18 cellular contexts compared by ENCODE assay signal in the genomic region with DNA sequence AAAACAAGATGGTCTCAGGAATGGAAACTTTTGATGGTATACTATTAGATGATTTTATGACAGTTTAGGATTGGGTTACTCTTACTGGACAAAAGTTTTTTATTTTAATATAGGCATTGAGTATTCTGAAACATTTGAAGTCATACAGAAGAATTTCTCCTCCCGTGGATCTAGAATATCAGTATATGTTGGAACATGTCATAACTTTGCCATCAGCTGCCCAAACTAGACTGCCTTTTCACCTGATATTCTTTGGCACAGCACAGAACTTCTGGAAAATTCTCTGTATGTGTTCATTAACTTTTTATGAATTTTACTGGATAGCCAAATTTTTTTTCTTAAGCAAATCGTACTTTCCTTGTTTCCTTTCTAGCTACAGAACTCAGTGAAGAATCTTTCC.
DNase-seq lines count a peak whose midpoint lies in the region; ATAC-seq and TF ChIP-seq lines count a peak whose summit lies in the region.
"Had no signal": no experiment of that assay in that cellular context is flagged by ENCODE, and none has a peak within 500 bp of the region (broad histone marks: within the 10 kb centered on the region; RNA-seq: fewer than 3 reads in every experiment).

No MANE protein-coding gene starts in this region.

- in situ Hi-C loops in mammary epithelial cell (cut with MboI; ENCODE audit: low sequenced_read_pairs in 2 of 2), result no loop called here

- CTCF ChIA-PET in mammary epithelial cell (lab: Charles Lee; ENCODE audit: low non-redundant PET), result no interaction called here
- CTCF ChIA-PET in OCI-LY7 (lab: Charles Lee; ENCODE audit: unreplicated experiment), result no interaction called here

- H3K27me3 ChIP-seq in mammary epithelial cell (ENCODE audit: insufficient read depth, low read length), result no peaks in the 10 kb centered on the region
- no peaks in the 10 kb centered on the region for H3K27me3 ChIP-seq in breast epithelium
- H3K27me3 ChIP-seq: BE2C, BLaER1 had no signal

- dilution Hi-C loops in mammary epithelial cell (cut with HindIII; ENCODE audit: low sequenced_read_pairs), result no loop called here

- H3K9me3 ChIP-seq in mammary epithelial cell (replicated peaks; ENCODE audit: insufficient read depth, low read length), result no peaks in the 10 kb centered on the region
- H3K9me3 ChIP-seq in breast epithelium, result no peaks in the 10 kb centered on the region
- no peaks in the 10 kb centered on the region for H3K9me3 ChIP-seq in OCI-LY7 (ENCODE audit: low read length)
- H3K9me3 ChIP-seq: BE2C, BLaER1, Caco-2 had no signal

- H3K4me1 ChIP-seq in mammary epithelial cell (ENCODE audit: insufficient read depth, low read length) (no peaks in the 10 kb centered on the region), breast epithelium (no peaks in the 10 kb centered on the region), OCI-LY7 (ENCODE audit: insufficient read depth, low read length, poor library complexity, severe bottlenecking) (peaks cover 2% of the 10 kb centered on the region)
- H3K4me1 ChIP-seq: BE2C, BLaER1, Caco-2 had no signal

- no peak for ATAC-seq in HG02981 (IDR thresholded peaks at IDR 0.05; ENCODE audit: unreplicated experiment)
- ATAC-seq: CD8-positive, alpha-beta T cell had no signal

- intact Hi-C loops in mammary epithelial cell (cut with micrococcal nuclease), result no loop called here
- intact Hi-C loops in breast epithelium (cut with DNase I; ENCODE audit: low total_unique reads), result loop anchor here (10.0 kb wide), 1 partner anchor 1288 kb away; no protein-coding TSS in a partner anchor
- intact Hi-C loops in OCI-LY7 (cut with micrococcal nuclease; ENCODE audit: unreplicated experiment), result no loop called here

- H2AFZ ChIP-seq in mammary epithelial cell (ENCODE audit: low read depth, low read length), result no peak overlapping the region
- H2AFZ ChIP-seq in OCI-LY7 (ENCODE audit: low read length), result no peak overlapping the region

- H3K9me2 ChIP-seq in OCI-LY7 (ENCODE audit: insufficient read depth, low read length), result no peaks in the 10 kb centered on the region

- H3K27ac ChIP-seq in mammary epithelial cell (ENCODE audit: insufficient read depth, low read depth, low read length) (no peak overlapping the region), breast epithelium (no peak overlapping the region), OCI-LY7 (ENCODE audit: low read depth, low read length, poor library complexity, severe bottlenecking) (no peak overlapping the region)
- H3K27ac ChIP-seq: BLaER1 had no signal

- POLR2A ChIA-PET in OCI-LY7 (lab: Charles Lee), result interaction anchor here (0.9 to 2.2 kb wide), 3 partner anchors 8 to 45 kb away, joined by 4 to 7 read pairs (median 5); no protein-coding TSS in a partner anchor

- BruUV-seq in mammary epithelial cell (replicated peaks; lab: Mats Ljungman, UMichigan) (no TSS peak), OCI-LY7 (replicated peaks; lab: Mats Ljungman, UMichigan) (no TSS peak)

- TF ChIP-seq CTCF in mammary epithelial cell (conservative IDR thresholded peaks at IDR 0.05 in 1 of 2, IDR thresholded peaks at IDR 0.05 in 1 of 2; ENCODE audit: extremely low read depth in 1 of 2, insufficient read depth in 1 of 2, low read depth in 1 of 2, low read length in 2 of 2) (no peak), breast epithelium (IDR thresholded peaks at IDR 0.05) (no peak), epithelial cell of esophagus (IDR thresholded peaks at IDR 0.05; ENCODE audit: insufficient read depth, low read depth, low read length, missing control alignments) (no peak), OCI-LY7 (conservative IDR thresholded peaks at IDR 0.05; ENCODE audit: low read length) (no peak)

- 74% methylated on average over 2 of the region's 2 CpGs for WGBS in mammary epithelial cell (ENCODE audit: low coverage, missing lambda C conversion rate)

- H3K4me3 ChIP-seq in mammary epithelial cell (replicated peaks in 1 of 3; ENCODE audit: insufficient read depth in 1 of 3, low read depth in 2 of 3, low read length in 3 of 3) (no peak overlapping the region), breast epithelium (no peak overlapping the region), epithelial cell of esophagus (ENCODE audit: low read length) (no peak overlapping the region), OCI-LY7 (ENCODE audit: low read depth, low read length, poor library complexity, severe bottlenecking) (no peak overlapping the region)
- H3K4me3 ChIP-seq: BLaER1 had no signal

- H3K4me2 ChIP-seq in mammary epithelial cell (ENCODE audit: insufficient read depth, low read depth, low read length) (no peak overlapping the region), OCI-LY7 (ENCODE audit: low read length) (no peak overlapping the region)
- H3K4me2 ChIP-seq: BLaER1 had no signal

- no peaks in the 10 kb centered on the region for H4K20me1 ChIP-seq in mammary epithelial cell (ENCODE audit: insufficient read depth, low read length)
- H4K20me1 ChIP-seq in OCI-LY7 (ENCODE audit: insufficient read depth, low read length), result no peaks in the 10 kb centered on the region
- H4K20me1 ChIP-seq: BLaER1 had no signal

- peak; percentile 9 for DNase-seq in mammary epithelial cell
- no peak for DNase-seq in breast epithelium (ENCODE audit: low spot score in 2 of 2)
- peak; percentile 61 for DNase-seq in epithelial cell of esophagus (ENCODE audit: low read depth)
- peak; percentile 1 for DNase-seq in islet precursor cell
- no peak for DNase-seq in OCI-LY7 (ENCODE audit: low spot score)
- DNase-seq in NCI-H774 (lab: John Stamatoyannopoulos, UW), result no peak
- DNase-seq: 8988T; ACHN; BE2C; C1 segment of cervical spinal cord; Caco-2; Calu3; CD4-positive, alpha-beta T cell; CD8-positive, alpha-beta T cell; DMS79 treated with DMSO at 0.1 percent for 48 hours; GF-D8 had no signal

- H3K79me2 ChIP-seq in mammary epithelial cell (ENCODE audit: insufficient read depth, low read length), result no peaks in the 10 kb centered on the region
- H3K79me2 ChIP-seq in OCI-LY7 (ENCODE audit: insufficient read depth, low read depth, low read length), result no peaks in the 10 kb centered on the region

- H3K36me3 ChIP-seq in mammary epithelial cell (ENCODE audit: insufficient read depth, low read length), result peaks cover 20% of the 10 kb centered on the region
- no peaks in the 10 kb centered on the region for H3K36me3 ChIP-seq in breast epithelium
- peaks cover 88% of the 10 kb centered on the region for H3K36me3 ChIP-seq in OCI-LY7 (ENCODE audit: insufficient read depth, low read length)

- no peak for TF ChIP-seq POLR2A in breast epithelium (IDR thresholded peaks at IDR 0.05)

- no peak overlapping the region for H3K9ac ChIP-seq in mammary epithelial cell (ENCODE audit: insufficient read depth, low read length)
- H3K9ac ChIP-seq: BLaER1 had no signal

Comparison
In these comparisons a context has a peak if more than half of its experiments do, and no peak if none do; other contexts are left out.
1. DNase-seq: peak in mammary epithelial cell (single experiment), epithelial cell of esophagus (single experiment) and islet precursor cell (single experiment); none in breast epithelium (0 of 2), OCI-LY7 (single experiment) and NCI-H774 (single experiment).